ENCODE assay signal across 31 cellular contexts in genomic region chr2:45112750-45113149, GRCh38.
DNase-seq lines count a peak whose midpoint lies in the region; ATAC-seq and TF ChIP-seq lines count a peak whose summit lies in the region.
"Had no signal": no experiment of that assay in that cellular context is flagged by ENCODE, and none has a peak within 500 bp of the region (broad histone marks: within the 10 kb centered on the region; RNA-seq: fewer than 3 reads in every experiment).

No MANE protein-coding gene starts in this region.

- no peaks in the 10 kb centered on the region for H3K36me3 Mint-ChIP-seq in activated CD8-positive, alpha-beta memory T cell treated with anti-CD3 and anti-CD28 coated beads, Interleukin-2, amount 10 ng/mL, durations not matched to agents 7 days and 5 days
- H3K36me3 Mint-ChIP-seq: CD14-positive monocyte; CD4-positive, alpha-beta memory T cell; CD4-positive, CD25-positive, alpha-beta regulatory T cell; CD8-positive, alpha-beta memory T cell; CD8-positive, alpha-beta T cell had no signal

- H3K27me3 Mint-ChIP-seq in activated CD8-positive, alpha-beta memory T cell treated with anti-CD3 and anti-CD28 coated beads, Interleukin-2, amount 10 ng/mL, durations not matched to agents 7 days and 5 days: peaks cover 8% of the 10 kb centered on the region
- H3K27me3 Mint-ChIP-seq: CD8-positive, alpha-beta memory T cell had no signal

- no peak for TF ChIP-seq CTCF in esophagus muscularis mucosa (IDR thresholded peaks at IDR 0.05)

- H3K9me3 Mint-ChIP-seq in activated CD8-positive, alpha-beta memory T cell treated with anti-CD3 and anti-CD28 coated beads, Interleukin-2, amount 10 ng/mL, durations not matched to agents 7 days and 5 days (ENCODE audit: low read depth): no peaks in the 10 kb centered on the region
- H3K9me3 Mint-ChIP-seq: CD4-positive, alpha-beta T cell; CD4-positive, CD25-positive, alpha-beta regulatory T cell; CD8-positive, alpha-beta T cell had no signal

- no peak overlapping the region for H3K4me3 ChIP-seq in esophagus muscularis mucosa
- H3K4me3 ChIP-seq: A549; BLaER1; BLaER1 treated with 17β-estradiol and CSF1 and Interleukin-3, amounts not matched to agents 10 nM and 100 nM had no signal

- DNase-seq in activated CD8-positive, alpha-beta memory T cell treated with anti-CD3 and anti-CD28 coated beads, Interleukin-2, amount 10 ng/mL, durations not matched to agents 7 days and 5 days: peak; percentile 27
- no peak for DNase-seq in activated CD8-positive, alpha-beta memory T cell treated with anti-CD3 and anti-CD28 coated beads for 24 hours
- DNase-seq in esophagus muscularis mucosa (ENCODE audit: extremely low spot score): peak; percentile 72
- DNase-seq in NCI-H187 (lab: John Stamatoyannopoulos, UW): no peak
- DNase-seq: 8988T; ACHN; AML-193; BE2C; C1 segment of cervical spinal cord; Caco-2; Calu3; CD4-positive, alpha-beta memory T cell; CD4-positive, alpha-beta T cell; CD4-positive, CD25-positive, alpha-beta regulatory T cell; CD8-positive, alpha-beta memory T cell; CD8-positive, alpha-beta T cell; COR-L47; DMS 273 treated with DMSO at 0.1 percent for 48 hours; DMS153; DMS53; DMS79; DMS79 treated with DMSO at 0.1 percent for 48 hours; DND-41; EL had no signal

- intact Hi-C loops in esophagus muscularis mucosa (cut with DNase I): no loop called here

- no peaks in the 10 kb centered on the region for H3K36me3 ChIP-seq in esophagus muscularis mucosa
- H3K36me3 ChIP-seq: BE2C; BLaER1; BLaER1 treated with 17β-estradiol and CSF1 and Interleukin-3, amounts not matched to agents 10 nM and 100 nM had no signal

- H3K9me3 ChIP-seq in esophagus muscularis mucosa: no peaks in the 10 kb centered on the region
- H3K9me3 ChIP-seq: A549, BE2C, BLaER1, Caco-2 had no signal

- no peaks in the 10 kb centered on the region for H3K4me1 Mint-ChIP-seq in activated CD8-positive, alpha-beta memory T cell treated with anti-CD3 and anti-CD28 coated beads, Interleukin-2, amount 10 ng/mL, durations not matched to agents 7 days and 5 days
- H3K4me1 Mint-ChIP-seq: B cell; CD14-positive monocyte; CD4-positive, alpha-beta memory T cell; CD4-positive, CD25-positive, alpha-beta regulatory T cell; CD8-positive, alpha-beta memory T cell had no signal

- TF ChIP-seq EP300 in esophagus muscularis mucosa (IDR thresholded peaks at IDR 0.05): no peak

- no peak overlapping the region for H3K27ac ChIP-seq in esophagus muscularis mucosa (replicated peaks in 1 of 4)
- H3K27ac ChIP-seq: 22Rv1; A549; BLaER1; BLaER1 treated with 17β-estradiol and CSF1 and Interleukin-3, amounts not matched to agents 10 nM and 100 nM; C4-2B had no signal

- CTCF ChIA-PET in activated CD8-positive, alpha-beta memory T cell treated with anti-CD3 and anti-CD28 coated beads, Interleukin-2, amount 10 ng/mL, durations not matched to agents 7 days and 5 days (lab: Charles Lee): no interaction called here

- no peak overlapping the region for H3K27ac Mint-ChIP-seq in activated CD8-positive, alpha-beta memory T cell treated with anti-CD3 and anti-CD28 coated beads, Interleukin-2, amount 10 ng/mL, durations not matched to agents 7 days and 5 days
- H3K27ac Mint-ChIP-seq: B cell; CD4-positive, alpha-beta memory T cell; CD4-positive, alpha-beta T cell; CD4-positive, CD25-positive, alpha-beta regulatory T cell; CD8-positive, alpha-beta memory T cell; CD8-positive, alpha-beta T cell had no signal

- H3K4me3 Mint-ChIP-seq in activated CD8-positive, alpha-beta memory T cell treated with anti-CD3 and anti-CD28 coated beads, Interleukin-2, amount 10 ng/mL, durations not matched to agents 7 days and 5 days: no peak overlapping the region
- H3K4me3 Mint-ChIP-seq: B cell; CD14-positive monocyte; CD4-positive, alpha-beta memory T cell; CD4-positive, alpha-beta T cell; CD4-positive, CD25-positive, alpha-beta regulatory T cell; CD8-positive, alpha-beta memory T cell; CD8-positive, alpha-beta T cell had no signal

- no peaks in the 10 kb centered on the region for H3K4me1 ChIP-seq in esophagus muscularis mucosa
- H3K4me1 ChIP-seq: A549; BE2C; BLaER1; BLaER1 treated with 17β-estradiol and CSF1 and Interleukin-3, amounts not matched to agents 10 nM and 100 nM; Caco-2 had no signal

- ATAC-seq in activated CD8-positive, alpha-beta memory T cell treated with anti-CD3 and anti-CD28 coated beads, Interleukin-2, amount 10 ng/mL, durations not matched to agents 7 days and 5 days: no peak
- ATAC-seq: A549; CD8-positive, alpha-beta T cell had no signal

- TF ChIP-seq POLR2A in esophagus muscularis mucosa (IDR thresholded peaks at IDR 0.05; ENCODE audit: low read depth): no peak

- H3K27me3 ChIP-seq in esophagus muscularis mucosa: no peaks in the 10 kb centered on the region
- H3K27me3 ChIP-seq: BE2C; BLaER1; BLaER1 treated with 17β-estradiol and CSF1 and Interleukin-3, amounts not matched to agents 10 nM and 100 nM had no signal

- 98% methylated on average over 4 of the region's 4 CpGs for WGBS in esophagus muscularis mucosa

Comparison
In these comparisons a context has a peak if more than half of its experiments do, and no peak if none do; other contexts are left out.
1. DNase-seq: peak in activated CD8-positive, alpha-beta memory T cell treated with anti-CD3 and anti-CD28 coated beads, Interleukin-2, amount 10 ng/mL, durations not matched to agents 7 days and 5 days (single experiment) and esophagus muscularis mucosa (single experiment); none in activated CD8-positive, alpha-beta memory T cell treated with anti-CD3 and anti-CD28 coated beads for 24 hours (single experiment) and NCI-H187 (0 of 2).